ENCODE assay signal across 8 cellular contexts in genomic region chr7:155533120-155533826, GRCh38. TPM values are rescaled to one million over a fixed set of nuclear protein-coding genes. Genes with fewer than 3 reads are reported as not detected.
A peak's percentile ranks its signal among the peaks of the same experiment; 100 is the strongest.
DNase-seq lines count a peak whose midpoint lies in the region; TF ChIP-seq lines count a peak whose summit lies in the region.

No MANE protein-coding gene starts in this region.

- no peaks in the 10 kb centered on the region for H3K36me3 ChIP-seq in Caco-2 (ENCODE audit: control insufficient read depth, insufficient read depth, low read length)

- TF ChIP-seq CTCF in Caco-2 (IDR thresholded peaks at IDR 0.05; ENCODE audit: insufficient read depth in 1 of 2, low read depth in 1 of 2, low read length in 1 of 2, severe bottlenecking in 1 of 2, unreplicated experiment in 1 of 2) (no peak), neural crest cell (conservative IDR thresholded peaks at IDR 0.05) (no peak)

- H3K4me1 Mint-ChIP-seq in Caco-2 (ENCODE audit: low read depth, unreplicated experiment) = peaks cover 7% of the 10 kb centered on the region
- H3K4me1 Mint-ChIP-seq in neural crest cell = peaks cover 32% of the 10 kb centered on the region

- H3K27me3 ChIP-seq in Caco-2 (replicated peaks; ENCODE audit: control insufficient read depth, insufficient read depth, low read length) = no peaks in the 10 kb centered on the region

- H3K4me3 Mint-ChIP-seq in Caco-2 (ENCODE audit: unreplicated experiment) = peak overlapping the region; percentile 55
- peak overlapping the region; percentile 90 for H3K4me3 Mint-ChIP-seq in neural crest cell

- H3K27me3 Mint-ChIP-seq in Caco-2 (ENCODE audit: insufficient read depth, unreplicated experiment) (peaks cover 3% of the 10 kb centered on the region), neural crest cell (ENCODE audit: low read depth) (peaks cover 84% of the 10 kb centered on the region)

- no peaks in the 10 kb centered on the region for H3K9me3 Mint-ChIP-seq in Caco-2 (ENCODE audit: unreplicated experiment)
- H3K9me3 Mint-ChIP-seq in neural crest cell = no peaks in the 10 kb centered on the region

- no peak overlapping the region for H3K27ac Mint-ChIP-seq in Caco-2 (ENCODE audit: unreplicated experiment)
- no peak overlapping the region for H3K27ac Mint-ChIP-seq in neural crest cell (ENCODE audit: unreplicated experiment)

- H3K4me3 ChIP-seq in Caco-2 (ENCODE audit: low read depth, low read length) = peak overlapping the region; percentile 13; the same call in 1 of the 2 replicates
- peak overlapping the region; percentile 48 for H3K4me3 ChIP-seq in Jurkat, Clone E6-1 (ENCODE audit: low read length)

- intact Hi-C loops in Caco-2 (cut with micrococcal nuclease; ENCODE audit: unreplicated experiment) = loop anchor here (5.0 kb wide), 1 partner anchor 204 kb away; no protein-coding TSS in a partner anchor

- no peaks in the 10 kb centered on the region for H3K9me3 ChIP-seq in Caco-2

- BruUV-seq in Caco-2 (replicated peaks; lab: Mats Ljungman, UMichigan) = no TSS peak

- DNase-seq in Caco-2 (no peak), ecto neural progenitor cell (ENCODE audit: low spot score) (peak; percentile 60), neural crest cell (ENCODE audit: low read depth, low spot score) (peak; percentile 23), inferior parietal cortex (ENCODE audit: extremely low spot score) (no peak), NCI-H226 (no peak), dedifferentiated amniotic fluid mesenchymal stem cell (ENCODE audit: extremely low spot score) (no peak), iPS-NIHi7 (ENCODE audit: extremely low spot score) (no peak)
- peak; percentile 58 for DNase-seq in Jurkat, Clone E6-1 (ENCODE audit: low read depth, low spot score)

- POLR2A ChIA-PET in Caco-2 (lab: Charles Lee) = no interaction called here

- H3K4me1 ChIP-seq in Caco-2 = peaks cover 18% of the 10 kb centered on the region; the same call in 1 of the 2 replicates

- CTCF ChIA-PET in Caco-2 (lab: Charles Lee) = interaction anchor here (1.0 kb wide), 1 partner anchor 49 kb away, joined by 3 read pairs; no protein-coding TSS in a partner anchor

- H3K36me3 Mint-ChIP-seq in Caco-2 (ENCODE audit: insufficient read depth, unreplicated experiment) = no peaks in the 10 kb centered on the region
- H3K36me3 Mint-ChIP-seq in neural crest cell (ENCODE audit: low read depth) = no peaks in the 10 kb centered on the region

RNA-seq across cellular contexts. Expression of gene CNPY1, which starts 13.1 kb away (rescaled TPM):
- total RNA-seq in Caco-2 (2022) = not detected in 2 replicates
- not detected for polyA plus RNA-seq in Jurkat, Clone E6-1 (2012; ENCODE audit: insufficient read depth, insufficient read length)
- 1.5 and 2.4 TPM in 2 replicates for total RNA-seq in neural crest cell

Comparison
In these comparisons a context has a peak if more than half of its experiments do, and no peak if none do; other contexts are left out.
1. DNase-seq: peak in Jurkat, Clone E6-1 (single experiment), ecto neural progenitor cell (single experiment) and neural crest cell (single experiment); none in Caco-2 (0 of 2), inferior parietal cortex (single experiment), NCI-H226 (single experiment), dedifferentiated amniotic fluid mesenchymal stem cell (single experiment) and iPS-NIHi7 (single experiment).